ENCODE assay signal across 15 cellular contexts in the genomic region with DNA sequence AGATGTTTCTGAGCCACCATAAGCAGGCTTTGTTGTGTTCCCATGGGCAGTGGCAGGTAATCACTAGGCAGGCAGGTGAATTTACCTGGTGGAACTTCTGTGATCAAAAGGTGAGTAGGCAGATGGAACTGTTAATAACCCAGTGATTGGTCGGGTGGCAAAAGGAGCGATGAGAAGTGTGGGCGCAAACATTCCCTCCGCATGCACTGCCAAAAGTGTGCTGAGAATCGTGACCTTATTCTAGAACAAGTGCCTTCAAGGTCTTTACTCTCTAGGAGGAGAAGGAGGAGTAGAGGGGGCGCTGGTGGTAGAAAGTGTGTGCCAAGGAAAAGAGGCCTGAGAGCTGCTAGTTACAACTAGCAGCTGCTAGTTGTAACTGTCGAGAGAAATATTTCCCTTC. TPM values are rescaled to one million over a fixed set of nuclear protein-coding genes. Genes with fewer than 3 reads are reported as not detected.
DNase-seq lines count a peak whose midpoint lies in the region; ATAC-seq and TF ChIP-seq lines count a peak whose summit lies in the region.
"Had no signal": no experiment of that assay in that cellular context is flagged by ENCODE, and none has a peak within 500 bp of the region (broad histone marks: within the 10 kb centered on the region; RNA-seq: fewer than 3 reads in every experiment).

No MANE protein-coding gene starts in this region.

- no peaks in the 10 kb centered on the region for H3K27me3 ChIP-seq in CD8-positive, alpha-beta memory T cell (ENCODE audit: insufficient read depth, low read length, poor library complexity, severe bottlenecking)

- CTCF ChIA-PET in activated CD8-positive, alpha-beta memory T cell treated with anti-CD3 and anti-CD28 coated beads, Interleukin-2, amount 10 ng/mL, durations not matched to agents 7 days and 5 days (lab: Charles Lee), result interaction anchor here (2.1 kb wide), 1 partner anchor 64 kb away, joined by 6 read pairs; no protein-coding TSS in a partner anchor
- CTCF ChIA-PET in CD8-positive, alpha-beta memory T cell (lab: Charles Lee), result interaction anchor here (1.5 to 3.2 kb wide), 2 partner anchors 8 to 173 kb away, joined by 3 to 37 read pairs; no protein-coding TSS in a partner anchor

- peaks cover 22% of the 10 kb centered on the region for H3K4me1 ChIP-seq in CD8-positive, alpha-beta memory T cell (ENCODE audit: insufficient read depth, low read length)

- ATAC-seq in activated CD8-positive, alpha-beta memory T cell treated with anti-CD3 and anti-CD28 coated beads, Interleukin-2, amount 10 ng/mL, durations not matched to agents 7 days and 5 days, result no peak
- no peak for ATAC-seq in GM18870 (IDR thresholded peaks at IDR 0.05; ENCODE audit: unreplicated experiment)

- POLR2A ChIA-PET in CD8-positive, alpha-beta memory T cell (lab: Charles Lee), result interaction anchor here (4.2 kb wide), 1 partner anchor 8 kb away, joined by 48 read pairs; no protein-coding TSS in a partner anchor

- no peak for TF ChIP-seq CTCF in progenitor cell of endocrine pancreas (IDR thresholded peaks at IDR 0.05; ENCODE audit: unreplicated experiment)

- peaks cover 12% of the 10 kb centered on the region for H3K27me3 Mint-ChIP-seq in activated CD8-positive, alpha-beta memory T cell treated with anti-CD3 and anti-CD28 coated beads, Interleukin-2, amount 10 ng/mL, durations not matched to agents 7 days and 5 days
- peaks cover 0 to 2% of the 10 kb centered on the region in 2 donors for H3K27me3 Mint-ChIP-seq in CD8-positive, alpha-beta memory T cell
- H3K27me3 Mint-ChIP-seq in dendritic cell treated with granulocyte-macrophage colony-stimulating factor and Interleukin-4, amounts not matched to agents 40 ng/mL and 50 ng/mL, for 4 days, result no peaks in the 10 kb centered on the region
- H3K27me3 Mint-ChIP-seq in progenitor cell of endocrine pancreas, result no peaks in the 10 kb centered on the region

- H3K36me3 Mint-ChIP-seq in activated CD8-positive, alpha-beta memory T cell treated with anti-CD3 and anti-CD28 coated beads, Interleukin-2, amount 10 ng/mL, durations not matched to agents 7 days and 5 days, result peaks cover 23% of the 10 kb centered on the region
- peaks cover 0 to 9% (median 2%) of the 10 kb centered on the region in 3 donors for H3K36me3 Mint-ChIP-seq in CD8-positive, alpha-beta memory T cell
- H3K36me3 Mint-ChIP-seq in dendritic cell treated with granulocyte-macrophage colony-stimulating factor and Interleukin-4, amounts not matched to agents 40 ng/mL and 50 ng/mL, for 4 days (ENCODE audit: low read depth), result peaks cover 29% of the 10 kb centered on the region
- peaks cover 11% of the 10 kb centered on the region for H3K36me3 Mint-ChIP-seq in progenitor cell of endocrine pancreas (ENCODE audit: insufficient read depth)

- no peaks in the 10 kb centered on the region for H3K36me3 ChIP-seq in CD8-positive, alpha-beta memory T cell (ENCODE audit: insufficient read depth, low read length)
- H3K36me3 ChIP-seq: MG63 had no signal

- H3K9me3 ChIP-seq in CD8-positive, alpha-beta memory T cell (ENCODE audit: low read length), result no peaks in the 10 kb centered on the region
- H3K9me3 ChIP-seq: MG63 had no signal

- H3K9me3 Mint-ChIP-seq in activated CD8-positive, alpha-beta memory T cell treated with anti-CD3 and anti-CD28 coated beads, Interleukin-2, amount 10 ng/mL, durations not matched to agents 7 days and 5 days (ENCODE audit: low read depth), result no peaks in the 10 kb centered on the region
- no peaks in the 10 kb centered on the region for H3K9me3 Mint-ChIP-seq in CD8-positive, alpha-beta memory T cell
- H3K9me3 Mint-ChIP-seq in dendritic cell treated with granulocyte-macrophage colony-stimulating factor and Interleukin-4, amounts not matched to agents 40 ng/mL and 50 ng/mL, for 4 days, result no peaks in the 10 kb centered on the region
- peaks cover 7% of the 10 kb centered on the region for H3K9me3 Mint-ChIP-seq in progenitor cell of endocrine pancreas (ENCODE audit: low read depth)

- H3K4me1 Mint-ChIP-seq in activated CD8-positive, alpha-beta memory T cell treated with anti-CD3 and anti-CD28 coated beads, Interleukin-2, amount 10 ng/mL, durations not matched to agents 7 days and 5 days, result peaks cover 53% of the 10 kb centered on the region
- H3K4me1 Mint-ChIP-seq in CD8-positive, alpha-beta memory T cell, result peaks cover 63 to 83% (median 82%) of the 10 kb centered on the region in 3 donors
- peaks cover 80% of the 10 kb centered on the region for H3K4me1 Mint-ChIP-seq in dendritic cell treated with granulocyte-macrophage colony-stimulating factor and Interleukin-4, amounts not matched to agents 40 ng/mL and 50 ng/mL, for 4 days (ENCODE audit: low read depth)
- peaks cover 30% of the 10 kb centered on the region for H3K4me1 Mint-ChIP-seq in progenitor cell of endocrine pancreas (ENCODE audit: low read depth)

- DNase-seq in activated CD8-positive, alpha-beta memory T cell treated with anti-CD3 and anti-CD28 coated beads, Interleukin-2, amount 10 ng/mL, durations not matched to agents 7 days and 5 days, result no peak
- DNase-seq in activated CD8-positive, alpha-beta memory T cell treated with anti-CD3 and anti-CD28 coated beads, Interleukin-2, amount 50 U/mL, for 48 hours, result no peak
- DNase-seq in CD8-positive, alpha-beta memory T cell, result no peak
- DNase-seq in progenitor cell of endocrine pancreas (ENCODE audit: low spot score, unreplicated experiment), result no peak
- DNase-seq in CD1c-positive myeloid dendritic cell (ENCODE audit: extremely low spot score), result no peak
- DNase-seq: ACHN, DMS 273 treated with DMSO at 0.1 percent for 48 hours, H7, KBM-7, MG63, NCI-H1417, NCI-H1930, NCI-H524 treated with DMSO at 0.1 percent for 48 hours had no signal

- no peak overlapping the region for H3K4me3 ChIP-seq in CD8-positive, alpha-beta memory T cell (ENCODE audit: low read length)
- H3K4me3 ChIP-seq: MG63 had no signal

- H3K4me3 Mint-ChIP-seq in activated CD8-positive, alpha-beta memory T cell treated with anti-CD3 and anti-CD28 coated beads, Interleukin-2, amount 10 ng/mL, durations not matched to agents 7 days and 5 days, result peak overlapping the region; percentile 18
- peak overlapping the region in 2 of 7 donors; percentile 41 to 97 for H3K4me3 Mint-ChIP-seq in CD8-positive, alpha-beta memory T cell
- peak overlapping the region; percentile 51 for H3K4me3 Mint-ChIP-seq in dendritic cell treated with granulocyte-macrophage colony-stimulating factor and Interleukin-4, amounts not matched to agents 40 ng/mL and 50 ng/mL, for 4 days
- no peak overlapping the region for H3K4me3 Mint-ChIP-seq in progenitor cell of endocrine pancreas (ENCODE audit: low read depth)

- no peak overlapping the region for H3K27ac ChIP-seq in CD8-positive, alpha-beta memory T cell (ENCODE audit: low read depth, low read length)

- H3K27ac Mint-ChIP-seq in activated CD8-positive, alpha-beta memory T cell treated with anti-CD3 and anti-CD28 coated beads, Interleukin-2, amount 10 ng/mL, durations not matched to agents 7 days and 5 days, result no peak overlapping the region
- H3K27ac Mint-ChIP-seq in CD8-positive, alpha-beta memory T cell, result peak overlapping the region in 7 of 8 donors; percentile 7 to 78 (median 48)
- peak overlapping the region; percentile 6 for H3K27ac Mint-ChIP-seq in dendritic cell treated with granulocyte-macrophage colony-stimulating factor and Interleukin-4, amounts not matched to agents 40 ng/mL and 50 ng/mL, for 4 days
- H3K27ac Mint-ChIP-seq in progenitor cell of endocrine pancreas, result peak overlapping the region; percentile 49

- intact Hi-C loops in dendritic cell treated with granulocyte-macrophage colony-stimulating factor and Interleukin-4, amounts not matched to agents 40 ng/mL and 50 ng/mL, for 4 days (cut with micrococcal nuclease), result loop anchor here (5.0 kb wide), 2 partner anchors 38 to 93 kb away; no protein-coding TSS in a partner anchor

RNA-seq across cellular contexts. Expression of gene OTULINL, which starts 3.3 kb away (rescaled TPM):
- 10 to 100 TPM; 46.7 to 61.5 TPM for total RNA-seq in activated CD8-positive, alpha-beta memory T cell treated with anti-CD3 and anti-CD28 coated beads, Interleukin-2, amount 10 ng/mL, durations not matched to agents 7 days and 5 days
- total RNA-seq in CD8-positive, alpha-beta memory T cell, result 10 to 100 TPM; 15.4 to 19.6 TPM
- 24.5 TPM for polyA plus RNA-seq in CD8-positive, alpha-beta memory T cell
- total RNA-seq in progenitor cell of endocrine pancreas, result 35.5 and 36.3 TPM in 2 replicates
